ENCODE assay signal across 1 cellular context in genomic region chr2:99439989-99440388, GRCh38.
TF ChIP-seq lines count a peak whose summit lies in the region.

No MANE protein-coding gene starts in this region.

TF ChIP-seq in GM23338, 12 proteins besides CTCF, POLR2A, EP300 and RAD21 (continued from another document):
- TF ChIP-seq ZNF462 (CRISPR knock-in tag; IDR thresholded peaks at IDR 0.05), result no peak
- TF ChIP-seq NANOG (IDR thresholded peaks at IDR 0.05; ENCODE audit: borderline replicate concordance), result peak; percentile 63; the same call in 1 of the 2 replicates
- TF ChIP-seq ZNF114 (CRISPR knock-in tag; IDR thresholded peaks at IDR 0.05), result no peak
- no peak for TF ChIP-seq POLR2AphosphoS5 (IDR thresholded peaks at IDR 0.05; ENCODE audit: low read depth)
- no peak for TF ChIP-seq EZH2phosphoT487 (IDR thresholded peaks at IDR 0.05; ENCODE audit: unreplicated experiment)
- TF ChIP-seq CREB1 (CRISPR knock-in tag; IDR thresholded peaks at IDR 0.05; ENCODE audit: low read depth), result no peak
- no peak for TF ChIP-seq ETS1 (IDR thresholded peaks at IDR 0.05)
